Comparison of ENCODE assay signal across 8 cellular contexts in genomic region chr16:30651124-30652004, GRCh38. TPM values are rescaled to one million over a fixed set of nuclear protein-coding genes. Genes with fewer than 3 reads are reported as not detected.
DNase-seq lines count a peak whose midpoint lies in the region; ATAC-seq and TF ChIP-seq lines count a peak whose summit lies in the region.

No MANE protein-coding gene starts in this region.

- peaks cover 10% of the 10 kb centered on the region for H3K4me1 ChIP-seq in mucosa of descending colon (ENCODE audit: low read depth)

- TF ChIP-seq CTCF in mucosa of descending colon (IDR thresholded peaks at IDR 0.05): peak; percentile 79

- peak; percentile 53 to 55 for DNase-seq in AML-193 (lab: John Stamatoyannopoulos, UW)
- peak; percentile 68 to 83 for DNase-seq in NOMO-1 (lab: John Stamatoyannopoulos, UW; ENCODE audit: unreplicated experiment in 2 of 2)
- DNase-seq in activated CD8-positive, alpha-beta memory T cell treated with anti-CD3 and anti-CD28 coated beads, Interleukin-2, amount 50 U/mL, for 48 hours: peak; percentile 90
- peak; percentile 33 for DNase-seq in epidermal melanocyte (ENCODE audit: insufficient read length, low spot score)
- peak; percentile 65 to 86 (median 85) for DNase-seq in mucosa of descending colon
- DNase-seq in stimulated activated CD8-positive, alpha-beta memory T cell treated with anti-CD3 and anti-CD28 coated beads, Interleukin-7, amount 100 ng/mL, for 1 hour (ENCODE audit: low read depth in 2 of 2): peak; percentile 51 to 56

- H3K9me3 ChIP-seq in mucosa of descending colon: no peaks in the 10 kb centered on the region

- ATAC-seq in GM18907 (IDR thresholded peaks at IDR 0.05; ENCODE audit: unreplicated experiment) (peak; percentile 32), HG03342 (IDR thresholded peaks at IDR 0.05; ENCODE audit: unreplicated experiment) (peak; percentile 48), mucosa of descending colon (peak; percentile 80)

- intact Hi-C loops in mucosa of descending colon (cut with DNase I, micrococcal nuclease): no loop called here

- H3K36me3 ChIP-seq in mucosa of descending colon (ENCODE audit: low read depth): peaks cover 4% of the 10 kb centered on the region

- H3K4me3 ChIP-seq in mucosa of descending colon: peak overlapping the region; percentile 82

RNA-seq across cellular contexts. Expression of gene PRR14, which starts 0.6 kb away (rescaled TPM):
- total RNA-seq in mucosa of descending colon: 10 to 100 TPM; 42.1 to 65.6 (median 45.6) TPM

RNA-seq across cellular contexts. Expression of gene FBRS, which starts 6.9 kb away (rescaled TPM):
- 10 to 100 TPM; 82.6 to 97.1 (median 85.8) TPM for total RNA-seq in mucosa of descending colon

RNA-seq across cellular contexts. Expression of gene ZNF689, which starts 41.2 kb away (rescaled TPM):
- 10 to 100 TPM in 2 of 3 donors, 1 to 10 TPM in 1; 7.6 to 10.7 (median 10.5) TPM for total RNA-seq in mucosa of descending colon

RNA-seq across cellular contexts. Expression of gene SRCAP, which starts 47.6 kb away (rescaled TPM):
- 10 to 100 TPM; 64.8 to 88.9 (median 65.4) TPM for total RNA-seq in mucosa of descending colon

Comparison
In these comparisons a context has a peak if more than half of its experiments do, and no peak if none do; other contexts are left out.
1. Peak in every context shown above with its lines: DNase-seq, ATAC-seq and H3K4me3 ChIP-seq.
2. DNase-seq: peak in every context shown above with its lines; median percentile 90 in activated CD8-positive, alpha-beta memory T cell treated with anti-CD3 and anti-CD28 coated beads, Interleukin-2, amount 50 U/mL, for 48 hours; 85 in mucosa of descending colon; 76 in NOMO-1; 54 in AML-193; 54 in stimulated activated CD8-positive, alpha-beta memory T cell treated with anti-CD3 and anti-CD28 coated beads, Interleukin-7, amount 100 ng/mL, for 1 hour; 33 in epidermal melanocyte.